Comparison of ENCODE assay signal across 8 cellular contexts in the genomic region with DNA sequence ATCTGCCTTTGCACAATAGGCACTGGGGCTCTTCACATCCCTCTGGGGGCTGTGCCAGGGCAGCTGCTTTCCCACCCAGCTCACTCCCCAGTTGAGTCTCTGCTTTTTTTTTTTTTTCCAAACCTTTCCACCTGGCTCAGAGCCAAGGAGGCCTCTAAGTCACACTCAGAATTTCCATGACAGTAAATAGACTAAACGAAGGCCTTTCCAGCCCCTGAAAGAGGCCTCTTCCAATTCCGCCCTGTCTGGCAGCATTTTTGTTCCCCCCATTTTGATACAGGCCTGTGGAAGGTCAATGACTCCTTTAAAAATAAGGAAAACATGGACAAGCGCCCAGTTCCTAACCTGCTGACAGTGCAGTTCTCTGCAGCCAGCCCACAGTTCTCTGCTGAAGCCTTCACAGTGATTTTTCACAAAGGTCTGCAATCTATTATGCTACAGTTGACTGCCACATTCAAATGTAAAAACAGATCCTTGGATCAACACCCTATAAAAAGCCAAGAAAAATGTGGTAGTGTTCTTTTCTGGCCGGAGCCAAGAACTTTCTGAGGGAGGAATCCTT.
A peak's percentile ranks its signal among the peaks of the same experiment; 100 is the strongest.
DNase-seq lines count a peak whose midpoint lies in the region; ATAC-seq and TF ChIP-seq lines count a peak whose summit lies in the region.

No MANE protein-coding gene starts in this region.

- no peak for TF ChIP-seq CTCF in activated CD8-positive, alpha-beta T cell treated with anti-CD3 and anti-CD28 coated beads for 36 hours (IDR thresholded peaks at IDR 0.05)

- no peaks in the 10 kb centered on the region for H3K36me3 Mint-ChIP-seq in activated CD8-positive, alpha-beta T cell treated with anti-CD3 and anti-CD28 coated beads for 36 hours (ENCODE audit: low read depth)

- no peak for TF ChIP-seq EP300 in Ishikawa (IDR thresholded peaks at IDR 0.05; ENCODE audit: borderline replicate concordance)

- CTCF ChIA-PET in activated CD8-positive, alpha-beta T cell treated with anti-CD3 and anti-CD28 coated beads for 36 hours (lab: Charles Lee) = interaction anchor here (1.8 kb wide), 1 partner anchor 187 kb away, joined by 4 read pairs; no protein-coding TSS in a partner anchor

- H3K27me3 Mint-ChIP-seq in activated CD8-positive, alpha-beta T cell treated with anti-CD3 and anti-CD28 coated beads for 36 hours = no peaks in the 10 kb centered on the region

- intact Hi-C loops in activated CD8-positive, alpha-beta T cell treated with anti-CD3 and anti-CD28 coated beads for 36 hours (cut with micrococcal nuclease) = no loop called here

- H3K4me1 Mint-ChIP-seq in activated CD8-positive, alpha-beta T cell treated with anti-CD3 and anti-CD28 coated beads for 36 hours (ENCODE audit: low read depth) = peaks cover 13% of the 10 kb centered on the region

- no peak overlapping the region for H3K27ac Mint-ChIP-seq in activated CD8-positive, alpha-beta T cell treated with anti-CD3 and anti-CD28 coated beads for 36 hours

- ATAC-seq in activated CD8-positive, alpha-beta T cell treated with anti-CD3 and anti-CD28 coated beads for 36 hours = peak; percentile 5
- ATAC-seq in GM18517 (IDR thresholded peaks at IDR 0.05; ENCODE audit: unreplicated experiment) (no peak), HG03025 (IDR thresholded peaks at IDR 0.05; ENCODE audit: low FRiP score, unreplicated experiment) (no peak), HG02981 (IDR thresholded peaks at IDR 0.05; ENCODE audit: unreplicated experiment) (no peak)

- DNase-seq in activated CD8-positive, alpha-beta T cell treated with anti-CD3 and anti-CD28 coated beads for 36 hours = peak; percentile 5
- DNase-seq in hippocampal formation (lab: John Stamatoyannopoulos, UW) (peak; percentile 40 to 45), RKO (ENCODE audit: low spot score) (no peak)

- H3K4me3 ChIP-seq in skin epidermis = no peak overlapping the region

- POLR2A ChIA-PET in activated CD8-positive, alpha-beta T cell treated with anti-CD3 and anti-CD28 coated beads for 36 hours (lab: Charles Lee) = interaction anchor here (0.6 to 1.4 kb wide), 2 partner anchors 109 to 678 kb away, joined by 3 read pairs; no protein-coding TSS in a partner anchor

- no peak overlapping the region for H3K4me3 Mint-ChIP-seq in activated CD8-positive, alpha-beta T cell treated with anti-CD3 and anti-CD28 coated beads for 36 hours

- H3K9me3 Mint-ChIP-seq in activated CD8-positive, alpha-beta T cell treated with anti-CD3 and anti-CD28 coated beads for 36 hours = no peaks in the 10 kb centered on the region

- peak overlapping the region in 20 of 21 experiments; percentile 65 to 90 (median 80) for H3K27ac ChIP-seq in skin epidermis

- no peak for TF ChIP-seq RAD21 in Ishikawa (IDR thresholded peaks at IDR 0.05; ENCODE audit: low read depth)

TF ChIP-seq in Ishikawa, 13 proteins besides CTCF, POLR2A, EP300 and RAD21:
- TF ChIP-seq EGR1 (IDR thresholded peaks at IDR 0.05) (no peak), NFIC (IDR thresholded peaks at IDR 0.05) (peak; percentile 78)
